In the genomic region with DNA sequence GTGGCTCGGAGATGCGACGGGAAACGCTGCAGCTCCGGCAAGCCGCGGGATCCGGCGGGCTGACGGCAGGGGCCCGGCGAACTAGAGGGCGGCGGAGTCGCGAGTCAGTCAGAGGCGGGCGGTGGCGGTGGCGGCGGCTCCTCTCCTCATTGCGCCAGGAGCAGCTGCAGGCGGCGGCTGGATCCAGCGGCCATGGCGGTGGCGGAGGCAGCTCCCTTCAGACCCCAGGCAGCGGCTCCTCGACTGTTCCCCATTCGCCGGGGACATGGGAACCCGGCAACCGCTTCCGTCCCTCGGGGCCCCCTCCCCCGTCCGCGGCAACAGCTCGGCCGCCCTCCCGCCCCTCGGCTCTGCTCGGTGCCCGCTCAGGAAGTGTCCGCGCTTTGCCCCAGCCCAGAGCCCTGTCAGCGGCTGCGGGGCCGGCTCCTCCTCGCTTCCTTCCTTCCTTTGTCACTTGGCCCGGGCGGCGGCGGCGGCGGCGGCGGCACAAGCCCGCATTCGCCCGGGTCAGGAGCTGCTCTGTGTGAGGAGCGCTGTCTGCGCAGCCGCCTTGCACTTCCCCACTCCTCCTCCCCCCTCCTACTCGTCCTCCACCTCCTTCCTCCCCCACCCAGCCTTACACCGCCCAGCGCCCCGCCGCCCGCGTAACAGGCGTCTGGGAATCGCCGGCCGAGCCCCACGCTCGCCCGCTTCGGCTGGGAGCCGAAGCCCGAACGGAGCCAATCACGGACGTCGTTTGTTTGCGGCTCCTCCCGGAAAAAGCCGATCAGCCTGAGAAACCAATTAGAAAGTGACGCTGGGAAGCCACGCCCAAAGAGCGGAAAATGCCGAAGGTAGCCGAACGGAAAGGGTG, we compare ENCODE assay signal across 8 cellular contexts. TPM values are rescaled to one million over a fixed set of nuclear protein-coding genes. Genes with fewer than 3 reads are reported as not detected.
DNase-seq lines count a peak whose midpoint lies in the region; ATAC-seq, FAIRE-seq and TF ChIP-seq lines count a peak whose summit lies in the region.

A gene (minus strand): TSS at position 525 of the 853 bp plus-strand sequence. CDS start 1,013 bp downstream, outside the sequence.

- H3K9me3 Mint-ChIP-seq in activated naive CD8-positive, alpha-beta T cell treated with anti-CD3 and anti-CD28 coated beads for 36 hours, result no peaks in the 10 kb centered on the region

- no peak within 1 kb of the TSS for H3K4me3 Mint-ChIP-seq in activated naive CD8-positive, alpha-beta T cell treated with anti-CD3 and anti-CD28 coated beads for 36 hours

- H3K36me3 Mint-ChIP-seq in activated naive CD8-positive, alpha-beta T cell treated with anti-CD3 and anti-CD28 coated beads for 36 hours, result peaks cover 12% of the 10 kb centered on the region

- peak within 1 kb of the TSS; percentile 90 for H2BK5ac ChIP-seq in IMR-90 (ENCODE audit: low read depth, low read length, poor library complexity, severe bottlenecking)

- peak within 1 kb of the TSS; percentile 93 for H3K56ac ChIP-seq in IMR-90 (ENCODE audit: extremely low read depth, insufficient read depth, low read length)

- peak within 1 kb of the TSS; percentile 92 for H3K9ac ChIP-seq in IMR-90 (ENCODE audit: low read depth, low read length)

- DNase-seq in DMS79 (lab: John Stamatoyannopoulos, UW) (peak; percentile 69), IMR-90 (no peak), SK-N-DZ (ENCODE audit: low spot score) (peak; percentile 80), head of caudate nucleus (peak in 41 of 42 donors; percentile 51 to 99 (median 79)), posterior vena cava (ENCODE audit: low spot score) (peak; percentile 94), urothelium cell line (ENCODE audit: low spot score) (peak; percentile 96)
- DNase-seq in activated naive CD8-positive, alpha-beta T cell treated with anti-CD3 and anti-CD28 coated beads for 36 hours, result peak; percentile 82

- peaks cover 5 to 26% of the 10 kb centered on the region in 2 experiments for H3K79me1 ChIP-seq in IMR-90 (ENCODE audit: low read depth in 1 of 2, low read length in 2 of 2)

- CTCF ChIA-PET in IMR-90 (lab: Yijun Ruan, JAX), result interaction anchor here (0.7 kb wide), 1 partner anchor 84 kb away, joined by 3 read pairs; no protein-coding TSS in a partner anchor

- BruUV-seq in IMR-90 (replicated peaks; lab: Mats Ljungman, UMichigan), result TSS peak; percentile 64

- H3K18ac ChIP-seq in IMR-90 (ENCODE audit: low read depth, low read length), result peak within 1 kb of the TSS; percentile 70

- in situ Hi-C loops in IMR-90 (cut with MboI; ENCODE audit: low sequenced_read_pairs), result no loop called here

- H2BK120ac ChIP-seq in IMR-90 (ENCODE audit: low read depth, low read length), result peak within 1 kb of the TSS; percentile 70

- H3K27ac ChIP-seq in IMR-90 (ENCODE audit: insufficient read depth, low read length), result peak within 1 kb of the TSS; percentile 95

- peak within 1 kb of the TSS; percentile 94 for H3K4ac ChIP-seq in IMR-90 (ENCODE audit: low read depth, low read length)

- peak within 1 kb of the TSS; percentile 79 for H3K4me3 ChIP-seq in IMR-90 (ENCODE audit: insufficient read depth, low read depth, low read length)

- H3K9me3 ChIP-seq in IMR-90 (ENCODE audit: control insufficient read depth, insufficient read depth, low read length), result no peaks in the 10 kb centered on the region

- peak within 1 kb of the TSS; percentile 96 for H2AFZ ChIP-seq in IMR-90 (replicated peaks; ENCODE audit: low read length, poor library complexity)

- peak within 1 kb of the TSS; percentile 66; the same call in 1 of the 2 replicates for H3K23ac ChIP-seq in IMR-90 (ENCODE audit: low read depth, low read length)

- peaks cover 5% of the 10 kb centered on the region for H3K4me1 ChIP-seq in IMR-90 (ENCODE audit: control insufficient read depth, insufficient read depth, low read length)

- peak; percentile 73; the same call in 1 of the 2 replicates for TF ChIP-seq POLR2A in IMR-90 (IDR thresholded peaks at IDR 0.05; ENCODE audit: low read depth, low read length)

- TF ChIP-seq CTCF in IMR-90 (conservative IDR thresholded peaks at IDR 0.05; ENCODE audit: low read depth, low read length), result no peak

- H3K27me3 ChIP-seq in IMR-90 (ENCODE audit: control insufficient read depth, insufficient read depth, low read length), result no peaks in the 10 kb centered on the region

- WGBS in IMR-90 (ENCODE audit: extremely low coverage in 2 of 2, insufficient read length in 1 of 2), 2 experiments, result 0% methylated on average over 57 of the region's 94 CpGs; no CpG with 5 or more reads in 1 of the 2 experiments

- peak within 1 kb of the TSS; percentile 16; the same call in 1 of the 3 replicates for H2BK15ac ChIP-seq in IMR-90 (ENCODE audit: low read depth, low read length)

- POLR2A ChIA-PET in IMR-90 (lab: Charles Lee; ENCODE audit: unreplicated experiment), result interaction anchor here (0.6 to 1.5 kb wide), 6 partner anchors 9 to 147 kb away, joined by 3 to 5 read pairs (median 4); no protein-coding TSS in a partner anchor

- H3K27me3 Mint-ChIP-seq in activated naive CD8-positive, alpha-beta T cell treated with anti-CD3 and anti-CD28 coated beads for 36 hours, result no peaks in the 10 kb centered on the region

- H3K36me3 ChIP-seq in IMR-90 (ENCODE audit: control insufficient read depth, insufficient read depth, low read length), result no peaks in the 10 kb centered on the region

- intact Hi-C loops in IMR-90 (cut with micrococcal nuclease) (loop anchor here (1.0 to 10.0 kb wide), 6 partner anchors 83 to 463 kb away; no protein-coding TSS in a partner anchor), head of caudate nucleus (cut with DNase I) (loop anchor here (2.0 to 10.0 kb wide), 2 partner anchors 255 to 629 kb away; a partner anchor contains a TSS), posterior vena cava (cut with DNase I) (loop anchor here in 1 of 2 donors (10.0 kb wide), 1 partner anchor 199 kb away; no protein-coding TSS in a partner anchor)

- H3K4me1 Mint-ChIP-seq in activated naive CD8-positive, alpha-beta T cell treated with anti-CD3 and anti-CD28 coated beads for 36 hours, result peaks cover 9% of the 10 kb centered on the region

- H4K8ac ChIP-seq in IMR-90 (ENCODE audit: low read depth in 2 of 2, low read length in 2 of 2), result peak within 1 kb of the TSS; percentile 83 to 94

- peak within 1 kb of the TSS; percentile 78 for H4K5ac ChIP-seq in IMR-90 (ENCODE audit: low read depth, low read length)

- peaks cover 39% of the 10 kb centered on the region for H4K20me1 ChIP-seq in IMR-90 (ENCODE audit: insufficient read depth, low read length)

- ATAC-seq in GM21515 (IDR thresholded peaks at IDR 0.05; ENCODE audit: unreplicated experiment), result peak; percentile 6
- peak; percentile 72 for ATAC-seq in IMR-90 (ENCODE audit: low read depth)

- H2BK20ac ChIP-seq in IMR-90 (ENCODE audit: low read depth, low read length), result peak within 1 kb of the TSS; percentile 71

- peak within 1 kb of the TSS; percentile 60; the same call in 1 of the 2 replicates for H2AK5ac ChIP-seq in IMR-90 (ENCODE audit: low read depth, low read length)

- H3K27ac Mint-ChIP-seq in activated naive CD8-positive, alpha-beta T cell treated with anti-CD3 and anti-CD28 coated beads for 36 hours, result no peak within 1 kb of the TSS

- H3K4me2 ChIP-seq in IMR-90 (ENCODE audit: low read depth, low read length), result peak within 1 kb of the TSS; percentile 89

- FAIRE-seq in urothelium cell line (lab: Jason Lieb, UNC), result peak; percentile 73

- dilution Hi-C loops in IMR-90 (cut with HindIII; ENCODE audit: low sequenced_read_pairs, unreplicated experiment), result no loop called here

- peak within 1 kb of the TSS; percentile 83 for H4K91ac ChIP-seq in IMR-90 (ENCODE audit: insufficient read depth, low read depth, low read length)

- peak within 1 kb of the TSS; percentile 89 for H3K14ac ChIP-seq in IMR-90 (replicated peaks; ENCODE audit: low read depth, low read length)

- peak within 1 kb of the TSS; percentile 99 for H2AK9ac ChIP-seq in IMR-90 (replicated peaks; ENCODE audit: low read depth, low read length, poor library complexity)

- peak; percentile 15; the same call in 1 of the 2 replicates for TF ChIP-seq RAD21 in IMR-90 (IDR thresholded peaks at IDR 0.05; ENCODE audit: low read length)

- H3K9me1 ChIP-seq in IMR-90 (ENCODE audit: insufficient read depth, low read length), result no peaks in the 10 kb centered on the region

TF ChIP-seq in IMR-90, 13 proteins besides CTCF, POLR2A, EP300 and RAD21:
- TF ChIP-seq CEBPB (IDR thresholded peaks at IDR 0.05; ENCODE audit: low read depth, low read length), result 0 out of 2 replicates have a peak, but pooled peaks have one; percentile 10
- TF ChIP-seq MAZ (IDR thresholded peaks at IDR 0.05; ENCODE audit: borderline replicate concordance, low read depth, low read length), result peak; percentile 89
- TF ChIP-seq FOS (IDR thresholded peaks at IDR 0.05; ENCODE audit: low read depth, low read length), result no peak

RNA-seq across cellular contexts. Expression of the gene that starts here (rescaled TPM):
- 33.2 and 39.7 TPM in 2 replicates for total RNA-seq in IMR-90 (2012; rRNA removed)
- 19.2 and 21.4 TPM in 2 replicates for polyA plus RNA-seq in IMR-90 (2012; rRNA removed)
- 5.4 and 7.8 TPM in 2 replicates for polyA plus RNA-seq in IMR-90 (2012; cell fraction: cytosol; rRNA removed)
- 2.7 and 13.0 TPM in 2 replicates for polyA plus RNA-seq in IMR-90 (2012; cell fraction: nucleus; rRNA removed; ENCODE audit: low replicate concordance)
- 26.5 and 37.2 TPM in 2 replicates for polyA plus RNA-seq in SK-N-DZ (2014; cell fraction: cytosol; rRNA removed)
- polyA plus RNA-seq in SK-N-DZ (2014; cell fraction: nucleus; rRNA removed), result 10.2 and 14.9 TPM in 2 replicates
- total RNA-seq in activated naive CD8-positive, alpha-beta T cell treated with anti-CD3 and anti-CD28 coated beads for 36 hours, result 10 to 100 TPM; 33.0 to 34.2 TPM
- 10 to 100 TPM; 31.3 to 33.0 TPM for total RNA-seq in posterior vena cava
